In the genomic region with DNA sequence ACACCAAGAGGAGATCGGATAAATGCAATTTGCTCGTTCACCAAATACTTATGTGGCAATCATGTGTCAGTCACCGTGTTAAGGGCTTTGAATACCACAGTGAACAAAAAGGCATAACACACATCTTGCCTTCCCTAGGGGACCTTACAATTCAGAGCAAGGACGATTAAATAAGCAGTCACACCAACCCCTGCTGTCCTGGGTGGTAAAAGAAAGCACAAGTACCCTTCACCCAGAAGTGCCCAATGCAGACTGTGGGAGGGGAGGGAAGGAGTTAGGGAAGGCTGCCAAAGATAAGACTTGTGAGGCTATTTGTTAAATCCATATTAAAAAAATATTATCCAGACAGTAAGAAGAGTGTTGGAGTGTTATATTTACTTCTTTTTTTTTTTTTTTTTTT, we compare ENCODE assay signal across 7 cellular contexts.
DNase-seq lines count a peak whose midpoint lies in the region; TF ChIP-seq lines count a peak whose summit lies in the region.
"Not testable (repeated sequence)": the region's sequence is repeated elsewhere in the genome, so short reads cannot be mapped to it uniquely, and the experiment has no call there.

No MANE protein-coding gene starts in this region.

- H3K27me3 ChIP-seq in cardiac muscle cell; mesenchymal stem cell (ENCODE audit: control insufficient read depth in 1 of 2, insufficient read depth in 1 of 2, low read length in 2 of 2); thyroid gland: not testable (repeated sequence)

- H3K14ac ChIP-seq in mesenchymal stem cell (ENCODE audit: low read length in 2 of 2): peak overlapping the region in 1 of 2 experiments; percentile 65

- H3K18ac ChIP-seq in mesenchymal stem cell (ENCODE audit: low read depth in 1 of 2, low read length in 2 of 2): peak overlapping the region in 1 of 2 experiments; percentile 43

- H3K36me3 ChIP-seq in cardiac muscle cell; mesenchymal stem cell (ENCODE audit: control insufficient read depth in 1 of 2, insufficient read depth in 2 of 2, low read depth in 1 of 2, low read length in 2 of 2); thyroid gland: not testable (repeated sequence)

- peak overlapping the region; percentile 48 for H3K27ac ChIP-seq in cardiac muscle cell
- H3K27ac ChIP-seq in mesenchymal stem cell (ENCODE audit: low read length, poor library complexity, severe bottlenecking); thyroid gland: not testable (repeated sequence)

- not testable (repeated sequence) for H2BK12ac ChIP-seq in mesenchymal stem cell (ENCODE audit: low read length in 2 of 2)

- intact Hi-C loops in thyroid gland (cut with DNase I): not testable (repeated sequence)

- H3K9ac ChIP-seq in mesenchymal stem cell (ENCODE audit: low read length): not testable (repeated sequence)

- peaks cover 33% of the 10 kb centered on the region for H3K4me1 ChIP-seq in cardiac muscle cell (ENCODE audit: low read depth)
- not testable (repeated sequence) for H3K4me1 ChIP-seq in mesenchymal stem cell (ENCODE audit: control insufficient read depth, insufficient read depth, low read depth, low read length); thyroid gland

- H3K9me3 ChIP-seq in cardiac muscle cell (ENCODE audit: low read depth); mesenchymal stem cell (ENCODE audit: control insufficient read depth, low read length); thyroid gland: not testable (repeated sequence)

- not testable (repeated sequence) for H2AK5ac ChIP-seq in mesenchymal stem cell (ENCODE audit: low read length, severe bottlenecking)

- not testable (repeated sequence) for H3K23ac ChIP-seq in mesenchymal stem cell (ENCODE audit: low read length in 2 of 2)

- not testable (repeated sequence) for H2AFZ ChIP-seq in mesenchymal stem cell (ENCODE audit: low read depth, low read length)

- not testable (repeated sequence) for H3K79me1 ChIP-seq in mesenchymal stem cell (replicated peaks; ENCODE audit: low read length, poor library complexity, severe bottlenecking)

- not testable (repeated sequence) for H4K8ac ChIP-seq in mesenchymal stem cell (ENCODE audit: low read length)

- DNase-seq in HuH-7.5 (ENCODE audit: low spot score) (peak; percentile 7), NCI-H2029 (lab: John Stamatoyannopoulos, UW) (peak; percentile 46), NCI-H345 (lab: John Stamatoyannopoulos, UW) (peak; percentile 78), brain pericyte (ENCODE audit: low read depth, low spot score) (peak; percentile 18), cardiac muscle cell (ENCODE audit: low read depth in 1 of 2, low spot score in 1 of 2) (peak; percentile 36 to 46), thyroid gland (peak; percentile 38 to 55)
- not testable (repeated sequence) for DNase-seq in mesenchymal stem cell

- not testable (repeated sequence) for TF ChIP-seq POLR2A in thyroid gland (IDR thresholded peaks at IDR 0.05)

- H2BK120ac ChIP-seq in mesenchymal stem cell (ENCODE audit: low read depth, low read length): peak overlapping the region; percentile 34

- H3K4ac ChIP-seq in mesenchymal stem cell (ENCODE audit: low read depth in 1 of 2, low read length in 2 of 2): not testable (repeated sequence)

- H4K91ac ChIP-seq in mesenchymal stem cell (ENCODE audit: low read length): peak overlapping the region; percentile 86

- H2BK15ac ChIP-seq in mesenchymal stem cell (ENCODE audit: low read depth, poor library complexity, severe bottlenecking): not testable (repeated sequence)

- not testable (repeated sequence) for H3K4me2 ChIP-seq in mesenchymal stem cell (ENCODE audit: low read length, poor library complexity, severe bottlenecking)

- H3K4me3 ChIP-seq in cardiac muscle cell; mesenchymal stem cell (ENCODE audit: insufficient read depth in 1 of 2, low read depth in 1 of 2, low read length in 2 of 2); thyroid gland (replicated peaks in 1 of 3): not testable (repeated sequence)

- TF ChIP-seq CTCF in cardiac muscle cell (IDR thresholded peaks at IDR 0.05; ENCODE audit: low read depth, low read length); thyroid gland (IDR thresholded peaks at IDR 0.05): not testable (repeated sequence)

- not testable (repeated sequence) for H2BK5ac ChIP-seq in mesenchymal stem cell (ENCODE audit: low read depth, low read length, poor library complexity, severe bottlenecking)

- 87% methylated on average over 4 of the region's 4 CpGs for WGBS in mesenchymal stem cell
- 26 to 48% methylated on average over 4 of the region's 4 CpGs for WGBS in thyroid gland, 2 donors
